8 cellular contexts compared by ENCODE assay signal in genomic region chr2:238462782-238463396, GRCh38. TPM values are rescaled to one million over a fixed set of nuclear protein-coding genes. Genes with fewer than 3 reads are reported as not detected.
A peak's percentile ranks its signal among the peaks of the same experiment; 100 is the strongest.
DNase-seq lines count a peak whose midpoint lies in the region; ATAC-seq, FAIRE-seq and TF ChIP-seq lines count a peak whose summit lies in the region.

No MANE protein-coding gene starts in this region.

- peak; percentile 79 for TF ChIP-seq CTCF in upper lobe of right lung (IDR thresholded peaks at IDR 0.05)

- intact Hi-C loops in upper lobe of right lung (cut with DNase I) = no loop called here

- FAIRE-seq in GM19239 (lab: Jason Lieb, UNC) = peak; percentile 93

- H3K9me3 ChIP-seq in upper lobe of right lung = no peaks in the 10 kb centered on the region
- no peaks in the 10 kb centered on the region for H3K9me3 ChIP-seq in effector memory CD4-positive, alpha-beta T cell (ENCODE audit: control insufficient read depth, low read length)

- H3K27ac Mint-ChIP-seq in activated CD8-positive, alpha-beta T cell treated with anti-CD3 and anti-CD28 coated beads, Interleukin-2, amount 10 ng/mL, durations not matched to agents 7 days and 5 days = no peak overlapping the region

- peak; percentile 71 for ATAC-seq in activated CD8-positive, alpha-beta T cell treated with anti-CD3 and anti-CD28 coated beads, Interleukin-2, amount 10 ng/mL, durations not matched to agents 7 days and 5 days
- ATAC-seq in upper lobe of right lung = peak; percentile 78

- POLR2A ChIA-PET in activated CD8-positive, alpha-beta T cell treated with anti-CD3 and anti-CD28 coated beads, Interleukin-2, amount 10 ng/mL, durations not matched to agents 7 days and 5 days (lab: Charles Lee) = no interaction called here

- no peaks in the 10 kb centered on the region for H3K27me3 ChIP-seq in upper lobe of right lung
- no peaks in the 10 kb centered on the region for H3K27me3 ChIP-seq in effector memory CD4-positive, alpha-beta T cell (replicated peaks; ENCODE audit: control insufficient read depth, insufficient read depth, low read length, poor library complexity, severe bottlenecking)

- no peaks in the 10 kb centered on the region for H3K9me3 Mint-ChIP-seq in activated CD8-positive, alpha-beta T cell treated with anti-CD3 and anti-CD28 coated beads, Interleukin-2, amount 10 ng/mL, durations not matched to agents 7 days and 5 days (ENCODE audit: insufficient read depth)

- peaks cover 3% of the 10 kb centered on the region for H3K4me1 Mint-ChIP-seq in activated CD8-positive, alpha-beta T cell treated with anti-CD3 and anti-CD28 coated beads, Interleukin-2, amount 10 ng/mL, durations not matched to agents 7 days and 5 days (ENCODE audit: low read depth)

- CTCF ChIA-PET in activated CD8-positive, alpha-beta T cell treated with anti-CD3 and anti-CD28 coated beads, Interleukin-2, amount 10 ng/mL, durations not matched to agents 7 days and 5 days (lab: Charles Lee) = no interaction called here

- H3K4me1 ChIP-seq in upper lobe of right lung = no peaks in the 10 kb centered on the region
- no peaks in the 10 kb centered on the region for H3K4me1 ChIP-seq in effector memory CD4-positive, alpha-beta T cell (ENCODE audit: control insufficient read depth, insufficient read depth, low read length, poor library complexity, severe bottlenecking)

- no peak overlapping the region for H3K27ac ChIP-seq in upper lobe of right lung
- H3K27ac ChIP-seq in effector memory CD4-positive, alpha-beta T cell (ENCODE audit: insufficient read depth, low read length, poor library complexity, severe bottlenecking) = no peak overlapping the region

- peaks cover 1% of the 10 kb centered on the region for H3K27me3 Mint-ChIP-seq in activated CD8-positive, alpha-beta T cell treated with anti-CD3 and anti-CD28 coated beads, Interleukin-2, amount 10 ng/mL, durations not matched to agents 7 days and 5 days (ENCODE audit: low read depth)

- no peak overlapping the region for H3K4me3 ChIP-seq in upper lobe of right lung
- no peak overlapping the region for H3K4me3 ChIP-seq in effector memory CD4-positive, alpha-beta T cell (ENCODE audit: insufficient read depth, low read depth, low read length, poor library complexity, severe bottlenecking)

- no peaks in the 10 kb centered on the region for H3K36me3 Mint-ChIP-seq in activated CD8-positive, alpha-beta T cell treated with anti-CD3 and anti-CD28 coated beads, Interleukin-2, amount 10 ng/mL, durations not matched to agents 7 days and 5 days (ENCODE audit: low read depth)

- DNase-seq in CD1c-positive myeloid dendritic cell (ENCODE audit: extremely low spot score) (peak; percentile 72), GM19239 (ENCODE audit: insufficient read length, low spot score) (peak; percentile 36), NCI-H2081 treated with DMSO at 0.1 percent for 48 hours (lab: John Stamatoyannopoulos, UW) (peak; percentile 12), iPS DF 19.7 (ENCODE audit: low read depth, low spot score) (peak; percentile 17), upper lobe of right lung (no peak), T1000 (lab: John Stamatoyannopoulos, UW) (no peak)
- DNase-seq in activated CD8-positive, alpha-beta T cell treated with anti-CD3 and anti-CD28 coated beads, Interleukin-2, amount 10 ng/mL, durations not matched to agents 7 days and 5 days = peak; percentile 20
- DNase-seq in effector memory CD4-positive, alpha-beta T cell = no peak

- H3K36me3 ChIP-seq in upper lobe of right lung = no peaks in the 10 kb centered on the region
- H3K36me3 ChIP-seq in effector memory CD4-positive, alpha-beta T cell (ENCODE audit: control insufficient read depth, insufficient read depth, low read length) = no peaks in the 10 kb centered on the region

- H3K4me3 Mint-ChIP-seq in activated CD8-positive, alpha-beta T cell treated with anti-CD3 and anti-CD28 coated beads, Interleukin-2, amount 10 ng/mL, durations not matched to agents 7 days and 5 days = no peak overlapping the region

RNA-seq across cellular contexts. Expression of gene ASB1, which starts 36.2 kb away (rescaled TPM):
- 10 to 100 TPM; 27.9 to 31.0 TPM for total RNA-seq in activated CD8-positive, alpha-beta T cell treated with anti-CD3 and anti-CD28 coated beads, Interleukin-2, amount 10 ng/mL, durations not matched to agents 7 days and 5 days
- 26.6 TPM for total RNA-seq in upper lobe of right lung

Comparison
In these comparisons a context has a peak if more than half of its experiments do, and no peak if none do; other contexts are left out.
1. DNase-seq: peak in CD1c-positive myeloid dendritic cell (single experiment), GM19239 (single experiment), NCI-H2081 treated with DMSO at 0.1 percent for 48 hours (single experiment), activated CD8-positive, alpha-beta T cell treated with anti-CD3 and anti-CD28 coated beads, Interleukin-2, amount 10 ng/mL, durations not matched to agents 7 days and 5 days (single experiment) and iPS DF 19.7 (single experiment); none in upper lobe of right lung (single experiment), T1000 (single experiment) and effector memory CD4-positive, alpha-beta T cell (0 of 3).